In the genomic region with DNA sequence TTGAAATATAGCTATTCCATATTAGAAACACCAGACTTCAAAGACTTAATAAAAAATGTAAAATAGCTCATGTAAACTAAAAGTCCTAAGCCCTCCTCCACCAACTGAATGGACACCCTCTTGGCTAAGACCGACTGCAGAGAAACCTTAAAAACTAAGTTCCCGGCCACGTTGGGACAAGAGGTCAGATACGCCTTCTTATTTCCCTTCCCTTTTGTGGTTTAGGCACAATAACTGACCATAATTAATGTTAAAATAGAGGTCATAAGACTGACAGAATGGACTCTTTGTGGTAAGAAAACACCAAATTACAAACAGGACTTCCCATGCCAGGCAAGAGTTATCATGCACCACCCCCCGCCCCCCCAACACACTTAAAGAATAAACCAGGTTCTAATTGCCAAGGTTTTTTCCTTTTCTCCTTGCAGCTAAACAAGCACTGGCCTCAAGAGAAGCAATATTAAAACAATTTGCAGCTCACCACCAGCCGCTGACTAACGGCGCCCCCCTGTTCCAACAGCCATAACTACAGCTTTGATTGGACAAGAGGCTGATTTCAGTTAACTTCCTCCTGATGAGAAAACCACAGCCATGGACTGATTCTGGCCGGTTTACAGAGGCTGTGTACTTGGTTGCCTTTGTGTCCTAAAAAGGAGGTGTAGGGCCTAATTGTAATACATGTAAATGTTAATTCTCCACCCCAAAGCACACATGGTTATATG, we compare ENCODE assay signal across 1 cellular context.
TF ChIP-seq lines count a peak whose summit lies in the region.

No MANE protein-coding gene starts in this region.

TF ChIP-seq in Ishikawa, 13 proteins besides CTCF, POLR2A, EP300 and RAD21 (continued from another document):
- TF ChIP-seq TAF1 (IDR thresholded peaks at IDR 0.05; ENCODE audit: low read depth) (no peak), ZBTB7A (IDR thresholded peaks at IDR 0.05; ENCODE audit: low read depth) (no peak), TCF12 (IDR thresholded peaks at IDR 0.05; ENCODE audit: low read depth) (no peak)
